In genomic region chr16:3789375-3790067, GRCh38 we compare ENCODE assay signal across 13 cellular contexts.
DNase-seq lines count a peak whose midpoint lies in the region; ATAC-seq, FAIRE-seq and TF ChIP-seq lines count a peak whose summit lies in the region.
"Had no signal": no experiment of that assay in that cellular context is flagged by ENCODE, and none has a peak within 500 bp of the region (broad histone marks: within the 10 kb centered on the region; RNA-seq: fewer than 3 reads in every experiment).

No MANE protein-coding gene starts in this region.

- H3K27me3 Mint-ChIP-seq in activated CD8-positive, alpha-beta memory T cell treated with anti-CD3 and anti-CD28 coated beads, Interleukin-2, amount 10 ng/mL, durations not matched to agents 7 days and 5 days: peaks cover 9% of the 10 kb centered on the region

- no peaks in the 10 kb centered on the region for H3F3A ChIP-seq in MM.1S (ENCODE audit: insufficient read depth, low read length)

- H3K27me3 ChIP-seq in small intestine (ENCODE audit: control insufficient read depth in 2 of 2, insufficient read depth in 2 of 2, low read length in 2 of 2) (no peaks in the 10 kb centered on the region), MM.1S (replicated peaks; ENCODE audit: insufficient read depth, low read length) (no peaks in the 10 kb centered on the region)

- no peaks in the 10 kb centered on the region for H3K9me2 ChIP-seq in MM.1S (replicated peaks; ENCODE audit: insufficient read depth, low read length)

- peak; percentile 53 for FAIRE-seq in RCC 7860 (lab: Jason Lieb, UNC)
- FAIRE-seq in small intestine (lab: Jason Lieb, UNC): no peak

- H3K4me3 Mint-ChIP-seq in activated CD8-positive, alpha-beta memory T cell treated with anti-CD3 and anti-CD28 coated beads, Interleukin-2, amount 10 ng/mL, durations not matched to agents 7 days and 5 days: peak overlapping the region; percentile 35

- TF ChIP-seq CTCF in MM.1S (IDR thresholded peaks at IDR 0.05; ENCODE audit: low read length): no peak

- H3K27ac Mint-ChIP-seq in activated CD8-positive, alpha-beta memory T cell treated with anti-CD3 and anti-CD28 coated beads, Interleukin-2, amount 10 ng/mL, durations not matched to agents 7 days and 5 days: peak overlapping the region; percentile 53

- CTCF ChIA-PET in activated CD8-positive, alpha-beta memory T cell treated with anti-CD3 and anti-CD28 coated beads, Interleukin-2, amount 10 ng/mL, durations not matched to agents 7 days and 5 days (lab: Charles Lee): interaction anchor here (0.7 kb wide), 1 partner anchor 13 kb away, joined by 3 read pairs; no protein-coding TSS in a partner anchor

- H3K4me2 ChIP-seq in MM.1S (ENCODE audit: low read depth, low read length): no peak overlapping the region

- DNase-seq in activated CD8-positive, alpha-beta memory T cell treated with anti-CD3 and anti-CD28 coated beads, Interleukin-2, amount 10 ng/mL, durations not matched to agents 7 days and 5 days: no peak
- no peak for DNase-seq in activated CD8-positive, alpha-beta memory T cell treated with anti-CD3 and anti-CD28 coated beads, Interleukin-2, amount 50 U/mL, for 4 hours
- no peak for DNase-seq in RCC 7860 (ENCODE audit: low spot score)
- peak; percentile 11 for DNase-seq in small intestine
- DNase-seq in MM.1S: no peak
- DNase-seq in NCI-H2081 (lab: John Stamatoyannopoulos, UW): no peak
- no peak for DNase-seq in effector CD4-positive, alpha-beta T cell
- DNase-seq: activated CD8-positive, alpha-beta memory T cell treated with anti-CD3 and anti-CD28 coated beads for 24 hours; Kasumi-1; NCI-H510A had no signal

- H3K9ac ChIP-seq in MM.1S (ENCODE audit: low read length): no peak overlapping the region

- no peak overlapping the region for H2AFZ ChIP-seq in MM.1S (ENCODE audit: low read length)

- 75 to 87% (median 78%) methylated on average over 8 of the region's 8 CpGs for WGBS in small intestine, 3 donors

- peak; percentile 91 for ATAC-seq in activated CD8-positive, alpha-beta memory T cell treated with anti-CD3 and anti-CD28 coated beads, Interleukin-2, amount 10 ng/mL, durations not matched to agents 7 days and 5 days
- peak; percentile 57 for ATAC-seq in GM21381 (IDR thresholded peaks at IDR 0.05; ENCODE audit: unreplicated experiment)

- no peaks in the 10 kb centered on the region for H3K9me3 ChIP-seq in small intestine (ENCODE audit: control insufficient read depth, low read depth)
- no peaks in the 10 kb centered on the region for H3K9me3 ChIP-seq in MM.1S (replicated peaks; ENCODE audit: insufficient read depth, low read length)

- H3K36me3 Mint-ChIP-seq in activated CD8-positive, alpha-beta memory T cell treated with anti-CD3 and anti-CD28 coated beads, Interleukin-2, amount 10 ng/mL, durations not matched to agents 7 days and 5 days: peaks cover 44% of the 10 kb centered on the region

- H3K4me1 ChIP-seq in small intestine (ENCODE audit: control insufficient read depth in 2 of 2, insufficient read depth in 1 of 2, low read depth in 1 of 2, low read length in 1 of 2) (no peaks in the 10 kb centered on the region), MM.1S (ENCODE audit: low read length) (no peaks in the 10 kb centered on the region)

- H3K27ac ChIP-seq in small intestine (ENCODE audit: low read depth in 1 of 2, low read length in 1 of 2): no peak overlapping the region
- H3K27ac ChIP-seq in MM.1S (ENCODE audit: low read length): no peak overlapping the region
- H3K27ac ChIP-seq: epithelial cell of prostate, SK-N-MC had no signal

- H3K4me1 Mint-ChIP-seq in activated CD8-positive, alpha-beta memory T cell treated with anti-CD3 and anti-CD28 coated beads, Interleukin-2, amount 10 ng/mL, durations not matched to agents 7 days and 5 days: peaks cover 31% of the 10 kb centered on the region

- H3K36me3 ChIP-seq in small intestine (ENCODE audit: control insufficient read depth in 2 of 2, insufficient read depth in 2 of 2, low read length in 2 of 2): peaks cover 6 to 15% of the 10 kb centered on the region in 2 donors
- 0 out of 2 replicates have a peak, but pooled peaks cover 8% of the 10 kb centered on the region for H3K36me3 ChIP-seq in MM.1S (replicated peaks; ENCODE audit: insufficient read depth, low read length)

- no peaks in the 10 kb centered on the region for H3K9me3 Mint-ChIP-seq in activated CD8-positive, alpha-beta memory T cell treated with anti-CD3 and anti-CD28 coated beads, Interleukin-2, amount 10 ng/mL, durations not matched to agents 7 days and 5 days (ENCODE audit: low read depth)

- H3K79me2 ChIP-seq in MM.1S (ENCODE audit: low read length): peaks cover 67% of the 10 kb centered on the region

- H4K20me1 ChIP-seq in MM.1S (ENCODE audit: insufficient read depth, low read length): 0 out of 2 replicates have a peak, but pooled peaks cover 4% of the 10 kb centered on the region

- H3K4me3 ChIP-seq in small intestine (ENCODE audit: low read depth in 1 of 2, low read length in 2 of 2) (no peak overlapping the region), MM.1S (ENCODE audit: low read length) (no peak overlapping the region)
- H3K4me3 ChIP-seq: SK-N-MC had no signal
